Comparison of ENCODE assay signal across 1 cellular context in genomic region chr2:143294068-143294467, GRCh38.
A peak's percentile ranks its signal among the peaks of the same experiment; 100 is the strongest.
TF ChIP-seq lines count a peak whose summit lies in the region.

No MANE protein-coding gene starts in this region.

TF ChIP-seq in HepG2, 621 proteins besides CTCF, POLR2A, EP300 and RAD21 (continued from another document and continues in another):
- TF ChIP-seq HNF1A (IDR thresholded peaks at IDR 0.05; ENCODE audit: low read depth) (peak; percentile 85), HNF1A (CRISPR knock-in tag; IDR thresholded peaks at IDR 0.05; ENCODE audit: borderline replicate concordance) (peak; percentile 85; the same call in 1 of the 2 replicates), GATAD2A (CRISPR knock-in tag; IDR thresholded peaks at IDR 0.05) (peak; percentile 50; the same call in 1 of the 2 replicates), SRSF4 (IDR thresholded peaks at IDR 0.05; ENCODE audit: low read depth, low read length, poor library complexity, severe bottlenecking) (no peak), SMARCE1 (IDR thresholded peaks at IDR 0.05; ENCODE audit: borderline replicate concordance) (no peak), ZFP36L2 (CRISPR knock-in tag; IDR thresholded peaks at IDR 0.05) (no peak), ZNF772 (CRISPR knock-in tag; IDR thresholded peaks at IDR 0.05) (no peak), ZHX1 (CRISPR knock-in tag; IDR thresholded peaks at IDR 0.05; ENCODE audit: low read depth) (no peak), TEF (CRISPR knock-in tag; IDR thresholded peaks at IDR 0.05) (0 out of 2 replicates have a peak, but pooled peaks have one; percentile 21), SOX13 (IDR thresholded peaks at IDR 0.05) (no peak), SOX13 (CRISPR knock-in tag; conservative IDR thresholded peaks at IDR 0.05 in 1 of 2, IDR thresholded peaks at IDR 0.05 in 1 of 2) (peak in 1 of 2 experiments; percentile 35; a peak in 1 of 4 replicates), SOX5 (CRISPR knock-in tag; IDR thresholded peaks at IDR 0.05; ENCODE audit: borderline replicate concordance) (peak; percentile 51; the same call in 1 of the 2 replicates), ZNF275 (CRISPR knock-in tag; IDR thresholded peaks at IDR 0.05; ENCODE audit: borderline replicate concordance) (no peak), IRF2 (CRISPR knock-in tag; IDR thresholded peaks at IDR 0.05) (no peak), ZGPAT (CRISPR knock-in tag; IDR thresholded peaks at IDR 0.05) (0 out of 2 replicates have a peak, but pooled peaks have one; percentile 41), FOXM1 (CRISPR knock-in tag; IDR thresholded peaks at IDR 0.05) (no peak), CEBPG (CRISPR knock-in tag; IDR thresholded peaks at IDR 0.05) (peak; percentile 82), BCL6 (CRISPR knock-in tag; IDR thresholded peaks at IDR 0.05) (0 out of 2 replicates have a peak, but pooled peaks have one; percentile 15), CCAR2 (optimal IDR thresholded peaks at IDR 0.05; ENCODE audit: low read depth, low read length) (no peak), ZNF331 (CRISPR knock-in tag; IDR thresholded peaks at IDR 0.05) (no peak), ZNF652 (CRISPR knock-in tag; IDR thresholded peaks at IDR 0.05; ENCODE audit: borderline replicate concordance, low read depth) (no peak), TBL1XR1 (IDR thresholded peaks at IDR 0.05; ENCODE audit: borderline replicate concordance, low read length, partially characterized antibody) (no peak), ZFP62 (CRISPR knock-in tag; IDR thresholded peaks at IDR 0.05) (no peak), ZNF12 (CRISPR knock-in tag; IDR thresholded peaks at IDR 0.05) (peak; percentile 99), ZNF644 (CRISPR knock-in tag; IDR thresholded peaks at IDR 0.05; ENCODE audit: low read depth) (no peak), ZC3H4 (CRISPR knock-in tag; IDR thresholded peaks at IDR 0.05; ENCODE audit: borderline replicate concordance) (no peak), NR2F1 (CRISPR knock-in tag; IDR thresholded peaks at IDR 0.05) (peak; percentile 17 to 73; a peak in 3 of 4 replicates), HMG20A (CRISPR knock-in tag; IDR thresholded peaks at IDR 0.05; ENCODE audit: borderline replicate concordance) (peak; percentile 70), SMC3 (IDR thresholded peaks at IDR 0.05; ENCODE audit: low read length) (no peak), HDAC6 (IDR thresholded peaks at IDR 0.05; ENCODE audit: low read depth, low read length) (no peak), TCF7L2 (IDR thresholded peaks at IDR 0.05; ENCODE audit: low read depth, low read length) (no peak), PRMT3 (CRISPR knock-in tag; IDR thresholded peaks at IDR 0.05; ENCODE audit: borderline replicate concordance, low read depth) (no peak), ARID5B (CRISPR knock-in tag; IDR thresholded peaks at IDR 0.05) (peak; percentile 64), FOXA1 (IDR thresholded peaks at IDR 0.05) (peak; percentile 75; the same call in 1 of the 2 replicates), FOXA1 (CRISPR knock-in tag; IDR thresholded peaks at IDR 0.05) (peak; percentile 91), PAXIP1 (CRISPR knock-in tag; conservative IDR thresholded peaks at IDR 0.05) (0 out of 2 replicates have a peak, but pooled peaks have one; percentile 20), HMG20B (CRISPR knock-in tag; conservative IDR thresholded peaks at IDR 0.05) (no peak), ZNF180 (CRISPR knock-in tag; IDR thresholded peaks at IDR 0.05; ENCODE audit: borderline replicate concordance, low read depth) (no peak), RNF219 (CRISPR knock-in tag; IDR thresholded peaks at IDR 0.05) (no peak), HNF4A (CRISPR knock-in tag; IDR thresholded peaks at IDR 0.05) (no peak), ZNF737 (CRISPR knock-in tag; IDR thresholded peaks at IDR 0.05; ENCODE audit: borderline replicate concordance) (no peak), NFE2L2 (IDR thresholded peaks at IDR 0.05; ENCODE audit: low read length) (no peak), ZNF441 (CRISPR knock-in tag; IDR thresholded peaks at IDR 0.05; ENCODE audit: borderline replicate concordance) (no peak), KAT2B (IDR thresholded peaks at IDR 0.05; ENCODE audit: borderline replicate concordance, low read depth, low read length) (no peak)
